18 cellular contexts compared by ENCODE assay signal in the genomic region with DNA sequence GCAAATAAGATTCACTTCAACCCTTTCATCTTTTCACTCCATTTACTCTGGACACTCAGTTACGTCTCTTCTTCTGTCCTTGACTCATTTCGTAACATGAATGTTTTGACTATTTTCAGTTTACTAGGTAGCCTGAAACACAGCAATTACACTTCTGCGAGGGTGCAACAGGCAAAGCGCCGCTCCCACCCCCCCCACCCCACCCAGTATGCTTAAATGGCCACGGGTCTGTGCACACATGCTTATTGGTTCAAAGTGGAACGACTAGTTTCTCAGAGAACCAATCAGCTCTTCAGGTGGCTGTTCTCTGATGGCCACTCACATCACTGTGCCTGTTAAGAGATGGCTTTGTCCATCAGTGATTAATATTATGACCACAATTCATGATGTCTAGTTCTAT. TPM values are rescaled to one million over a fixed set of nuclear protein-coding genes. Genes with fewer than 3 reads are reported as not detected.
DNase-seq lines count a peak whose midpoint lies in the region; ATAC-seq and TF ChIP-seq lines count a peak whose summit lies in the region.
"Had no signal": no experiment of that assay in that cellular context is flagged by ENCODE, and none has a peak within 500 bp of the region (broad histone marks: within the 10 kb centered on the region; RNA-seq: fewer than 3 reads in every experiment).

No MANE protein-coding gene starts in this region.

- peak overlapping the region; percentile 99; the same call in 1 of the 2 replicates for H3K4me3 Mint-ChIP-seq in WTC11
- H3K4me3 Mint-ChIP-seq in endodermal cell: no peak overlapping the region
- H3K4me3 Mint-ChIP-seq: activated T-cell treated with anti-CD3 and anti-CD28 coated beads, Interleukin-2, amount 50 U/mL, for 4 hours had no signal

- no peaks in the 10 kb centered on the region for H3K9me3 ChIP-seq in ascending aorta
- H3K9me3 ChIP-seq in endodermal cell (ENCODE audit: control insufficient read depth, low read length): no peaks in the 10 kb centered on the region

- H3K9me3 Mint-ChIP-seq in WTC11 (no peaks in the 10 kb centered on the region), endodermal cell (no peaks in the 10 kb centered on the region)
- H3K9me3 Mint-ChIP-seq: activated naive CD4-positive, alpha-beta T cell treated with anti-CD3 and anti-CD28 coated beads, Interleukin-2, amount 50 U/mL, for 24 hours; activated T-cell treated with anti-CD3 and anti-CD28 coated beads, Interleukin-2, amount 50 U/mL, for 4 hours; T-cell had no signal

- H3K4me1 Mint-ChIP-seq in WTC11 (peaks cover 43% of the 10 kb centered on the region), endodermal cell (peaks cover 2% of the 10 kb centered on the region)

- peak; percentile 55 for DNase-seq in GM13977 (ENCODE audit: low spot score)
- no peak for DNase-seq in WTC11 (ENCODE audit: low spot score)
- DNase-seq in activated CD8-positive, alpha-beta memory T cell treated with anti-CD3 and anti-CD28 coated beads, Interleukin-2, amount 50 U/mL, for 48 hours: no peak
- no peak for DNase-seq in ascending aorta (ENCODE audit: low spot score in 2 of 2)
- DNase-seq in endodermal cell: no peak
- DNase-seq: activated CD4-positive, alpha-beta T cell treated with anti-CD3 and anti-CD28 coated beads, Interleukin-2, amount 50 U/mL, for 4 hours; activated T-cell treated with anti-CD3 and anti-CD28 coated beads, Interleukin-2, amount 50 U/mL, for 4 hours; NCI-H1417 treated with DMSO at 0.1 percent for 48 hours; NCI-H2171; NK-92 treated with Interleukin-12 subunit alpha and Interleukin-12 subunit beta, amount 100 ng/mL, for 24 hours; nucleus accumbens; RPMI8226; T-cell had no signal

- H3K4me3 ChIP-seq in ascending aorta (no peak overlapping the region), endodermal cell (ENCODE audit: low read length) (no peak overlapping the region)
- H3K4me3 ChIP-seq: lung had no signal

- H3K27me3 Mint-ChIP-seq in WTC11 (ENCODE audit: low read depth) (peaks cover 32% of the 10 kb centered on the region), endodermal cell (ENCODE audit: insufficient read depth) (peaks cover 38% of the 10 kb centered on the region)

- peaks cover 6% of the 10 kb centered on the region; the same call in 1 of the 2 replicates for H3K36me3 Mint-ChIP-seq in WTC11
- H3K36me3 Mint-ChIP-seq in endodermal cell (ENCODE audit: low read depth): no peaks in the 10 kb centered on the region
- H3K36me3 Mint-ChIP-seq: activated naive CD4-positive, alpha-beta T cell treated with anti-CD3 and anti-CD28 coated beads, Interleukin-2, amount 50 U/mL, for 24 hours; T-cell had no signal

- in situ Hi-C loops in GM13977 (cut with MboI; ENCODE audit: low pct_unique_long_range_greater_than_20kb, low sequenced_read_pairs, unreplicated experiment): no loop called here

- POLR2A ChIA-PET in WTC11 (lab: Charles Lee): no interaction called here

- TF ChIP-seq CTCF in GM13977 (IDR thresholded peaks at IDR 0.05; ENCODE audit: extremely low read depth, insufficient read depth, missing control alignments) (no peak), WTC11 (IDR thresholded peaks at IDR 0.05) (no peak), ascending aorta (IDR thresholded peaks at IDR 0.05) (no peak), endodermal cell (conservative IDR thresholded peaks at IDR 0.05) (no peak)

- CTCF ChIA-PET in WTC11 (lab: Charles Lee): no interaction called here

- H3K27me3 ChIP-seq in ascending aorta (peaks cover 12% of the 10 kb centered on the region), endodermal cell (ENCODE audit: control insufficient read depth, insufficient read depth, low read length, poor library complexity, severe bottlenecking) (peaks cover 46% of the 10 kb centered on the region)

- no peaks in the 10 kb centered on the region for H3K36me3 ChIP-seq in ascending aorta
- no peaks in the 10 kb centered on the region for H3K36me3 ChIP-seq in endodermal cell (ENCODE audit: control insufficient read depth, insufficient read depth, low read length)

- H3K27ac Mint-ChIP-seq in WTC11 (no peak overlapping the region), endodermal cell (no peak overlapping the region)
- H3K27ac Mint-ChIP-seq: activated naive CD4-positive, alpha-beta T cell treated with anti-CD3 and anti-CD28 coated beads, Interleukin-2, amount 50 U/mL, for 24 hours had no signal

- H3K9ac ChIP-seq in endodermal cell (ENCODE audit: extremely low read depth, low read length, poor library complexity, severe bottlenecking): no peak overlapping the region

- ATAC-seq in GM19468 (IDR thresholded peaks at IDR 0.05; ENCODE audit: extremely low read depth, unreplicated experiment): peak; percentile 4
- ATAC-seq in HG03457 (IDR thresholded peaks at IDR 0.05; ENCODE audit: unreplicated experiment): peak; percentile 30
- ATAC-seq in WTC11: no peak
- ATAC-seq in HG02571 (IDR thresholded peaks at IDR 0.05; ENCODE audit: unreplicated experiment): no peak
- ATAC-seq: activated T-cell treated with anti-CD3 and anti-CD28 coated beads, Interleukin-2, amount 50 U/mL, for 4 hours; T-cell had no signal

- intact Hi-C loops in ascending aorta (cut with DNase I): no loop called here

- H3K27ac ChIP-seq in ascending aorta (no peak overlapping the region), endodermal cell (ENCODE audit: low read depth, low read length) (no peak overlapping the region)

- H3K4me1 ChIP-seq in ascending aorta: peaks cover 2 to 4% of the 10 kb centered on the region in 2 donors
- no peaks in the 10 kb centered on the region for H3K4me1 ChIP-seq in endodermal cell (ENCODE audit: control insufficient read depth, insufficient read depth, low read length)

- WGBS in endodermal cell (ENCODE audit: insufficient coverage in 1 of 2, insufficient read length in 1 of 2), 2 experiments: 79 to 90% methylated on average over 5 to 7 of the region's 7 CpGs

TF ChIP-seq in WTC11, 78 proteins besides CTCF, POLR2A, EP300 and RAD21 (continues in another document):
- TF ChIP-seq RORB (CRISPR knock-in tag; IDR thresholded peaks at IDR 0.05) (no peak), ZNF121 (CRISPR knock-in tag; IDR thresholded peaks at IDR 0.05) (no peak), CBFB (CRISPR knock-in tag; IDR thresholded peaks at IDR 0.05; ENCODE audit: low read depth) (no peak), ZNF416 (CRISPR knock-in tag; IDR thresholded peaks at IDR 0.05) (no peak), GRHL2 (CRISPR knock-in tag; IDR thresholded peaks at IDR 0.05; ENCODE audit: insufficient replicate concordance, severe bottlenecking) (no peak), EMX1 (CRISPR knock-in tag; IDR thresholded peaks at IDR 0.05) (no peak), ATF1 (CRISPR knock-in tag; IDR thresholded peaks at IDR 0.05) (no peak), JUN (CRISPR knock-in tag; IDR thresholded peaks at IDR 0.05) (no peak), ZNF232 (CRISPR knock-in tag; IDR thresholded peaks at IDR 0.05) (no peak), ELF4 (CRISPR knock-in tag; IDR thresholded peaks at IDR 0.05; ENCODE audit: low read depth) (no peak)
- TF ChIP-seq, protein P1, sequence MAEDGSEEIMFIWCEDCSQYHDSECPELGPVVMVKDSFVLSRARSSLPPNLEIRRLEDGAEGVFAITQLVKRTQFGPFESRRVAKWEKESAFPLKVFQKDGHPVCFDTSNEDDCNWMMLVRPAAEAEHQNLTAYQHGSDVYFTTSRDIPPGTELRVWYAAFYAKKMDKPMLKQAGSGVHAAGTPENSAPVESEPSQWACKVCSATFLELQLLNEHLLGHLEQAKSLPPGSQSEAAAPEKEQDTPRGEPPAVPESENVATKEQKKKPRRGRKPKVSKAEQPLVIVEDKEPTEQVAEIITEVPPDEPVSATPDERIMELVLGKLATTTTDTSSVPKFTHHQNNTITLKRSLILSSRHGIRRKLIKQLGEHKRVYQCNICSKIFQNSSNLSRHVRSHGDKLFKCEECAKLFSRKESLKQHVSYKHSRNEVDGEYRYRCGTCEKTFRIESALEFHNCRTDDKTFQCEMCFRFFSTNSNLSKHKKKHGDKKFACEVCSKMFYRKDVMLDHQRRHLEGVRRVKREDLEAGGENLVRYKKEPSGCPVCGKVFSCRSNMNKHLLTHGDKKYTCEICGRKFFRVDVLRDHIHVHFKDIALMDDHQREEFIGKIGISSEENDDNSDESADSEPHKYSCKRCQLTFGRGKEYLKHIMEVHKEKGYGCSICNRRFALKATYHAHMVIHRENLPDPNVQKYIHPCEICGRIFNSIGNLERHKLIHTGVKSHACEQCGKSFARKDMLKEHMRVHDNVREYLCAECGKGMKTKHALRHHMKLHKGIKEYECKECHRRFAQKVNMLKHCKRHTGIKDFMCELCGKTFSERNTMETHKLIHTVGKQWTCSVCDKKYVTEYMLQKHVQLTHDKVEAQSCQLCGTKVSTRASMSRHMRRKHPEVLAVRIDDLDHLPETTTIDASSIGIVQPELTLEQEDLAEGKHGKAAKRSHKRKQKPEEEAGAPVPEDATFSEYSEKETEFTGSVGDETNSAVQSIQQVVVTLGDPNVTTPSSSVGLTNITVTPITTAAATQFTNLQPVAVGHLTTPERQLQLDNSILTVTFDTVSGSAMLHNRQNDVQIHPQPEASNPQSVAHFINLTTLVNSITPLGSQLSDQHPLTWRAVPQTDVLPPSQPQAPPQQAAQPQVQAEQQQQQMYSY (CRISPR knock-in tag; IDR thresholded peaks at IDR 0.05): no peak
- TF ChIP-seq, protein P2, sequence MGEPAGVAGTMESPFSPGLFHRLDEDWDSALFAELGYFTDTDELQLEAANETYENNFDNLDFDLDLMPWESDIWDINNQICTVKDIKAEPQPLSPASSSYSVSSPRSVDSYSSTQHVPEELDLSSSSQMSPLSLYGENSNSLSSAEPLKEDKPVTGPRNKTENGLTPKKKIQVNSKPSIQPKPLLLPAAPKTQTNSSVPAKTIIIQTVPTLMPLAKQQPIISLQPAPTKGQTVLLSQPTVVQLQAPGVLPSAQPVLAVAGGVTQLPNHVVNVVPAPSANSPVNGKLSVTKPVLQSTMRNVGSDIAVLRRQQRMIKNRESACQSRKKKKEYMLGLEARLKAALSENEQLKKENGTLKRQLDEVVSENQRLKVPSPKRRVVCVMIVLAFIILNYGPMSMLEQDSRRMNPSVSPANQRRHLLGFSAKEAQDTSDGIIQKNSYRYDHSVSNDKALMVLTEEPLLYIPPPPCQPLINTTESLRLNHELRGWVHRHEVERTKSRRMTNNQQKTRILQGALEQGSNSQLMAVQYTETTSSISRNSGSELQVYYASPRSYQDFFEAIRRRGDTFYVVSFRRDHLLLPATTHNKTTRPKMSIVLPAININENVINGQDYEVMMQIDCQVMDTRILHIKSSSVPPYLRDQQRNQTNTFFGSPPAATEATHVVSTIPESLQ (CRISPR knock-in tag; IDR thresholded peaks at IDR 0.05): no peak

RNA-seq across cellular contexts. Expression of a gene that starts 3.5 kb away (rescaled TPM):
- total RNA-seq in WTC11 (2021) (40.0 to 43.4 TPM (median 43.0 TPM) in 3 replicates), ascending aorta (not detected), endodermal cell (10 to 100 TPM; 11.6 to 13.4 TPM)
- 2.5 TPM for polyA plus RNA-seq in endodermal cell (2013, experiment 1 of 2)
- 2.0 TPM for polyA plus RNA-seq in endodermal cell (2013, experiment 2 of 2)

Comparison
In these comparisons a context has a peak if more than half of its experiments do, and no peak if none do; other contexts are left out.
1. ATAC-seq: peak in GM19468 (single experiment) and HG03457 (single experiment); none in WTC11 (single experiment) and HG02571 (single experiment).
2. RNA of a gene that starts 3.5 kb away (total RNA-seq): 40.0 to 43.4 TPM in WTC11 and 11.6 to 13.4 TPM in endodermal cell; not detected in ascending aorta (single experiment); every median in the first group is over 10 times any median in the second.